ENCODE assay signal across 20 cellular contexts in genomic region chr4:47882228-47882627, GRCh38. TPM values are rescaled to one million over a fixed set of nuclear protein-coding genes. Genes with fewer than 3 reads are reported as not detected.
DNase-seq lines count a peak whose midpoint lies in the region; ATAC-seq and TF ChIP-seq lines count a peak whose summit lies in the region.
"Had no signal": no experiment of that assay in that cellular context is flagged by ENCODE, and none has a peak within 500 bp of the region (broad histone marks: within the 10 kb centered on the region; RNA-seq: fewer than 3 reads in every experiment).

No MANE protein-coding gene starts in this region.

- no peaks in the 10 kb centered on the region for H3K27me3 Mint-ChIP-seq in HFFc6 (ENCODE audit: insufficient read depth)

- no peaks in the 10 kb centered on the region for H3K27me3 ChIP-seq in right lobe of liver
- H3K27me3 ChIP-seq: BE2C, Peyer's patch, SJSA1 had no signal

- H3K36me3 Mint-ChIP-seq in HFFc6 (ENCODE audit: low read depth), result peaks cover 24% of the 10 kb centered on the region

- H3K27ac Mint-ChIP-seq in HFFc6, result peak overlapping the region; percentile 68

- H3K4me1 Mint-ChIP-seq in HFFc6 (ENCODE audit: low read depth), result peaks cover 9% of the 10 kb centered on the region

- DNase-seq in EL (peak; percentile 9), HFFc6 (no peak), epithelial cell of esophagus (ENCODE audit: low read depth) (peak; percentile 53), right lobe of liver (no peak), Kasumi-1 (lab: John Stamatoyannopoulos, UW) (no peak), SHP77 (lab: John Stamatoyannopoulos, UW) (no peak)
- DNase-seq: BE2C, GOT3, HCEC 1CT, MM.1S, NCI-H1048, NCI-H1417 treated with DMSO at 0.1 percent for 48 hours, NCI-H187, NCI-H69, Peyer's patch, T-helper 1 cell had no signal

- intact Hi-C loops in right lobe of liver (cut with DNase I), result no loop called here

- H3K36me3 ChIP-seq in right lobe of liver, result peaks cover 0 to 45% (median 13%) of the 10 kb centered on the region in 4 donors

- TF ChIP-seq CTCF in HFFc6 (IDR thresholded peaks at IDR 0.05) (no peak), epithelial cell of esophagus (IDR thresholded peaks at IDR 0.05; ENCODE audit: insufficient read depth, low read depth, low read length, missing control alignments) (no peak), right lobe of liver (IDR thresholded peaks at IDR 0.05) (no peak)

- H3K27ac ChIP-seq in right lobe of liver, result peak overlapping the region in 2 of 3 donors; percentile 14 to 60
- H3K27ac ChIP-seq: Peyer's patch, SJSA1 had no signal

- peak; percentile 46 to 96 (median 90) for ATAC-seq in right lobe of liver
- ATAC-seq in GM18868 (IDR thresholded peaks at IDR 0.05; ENCODE audit: unreplicated experiment), result no peak
- ATAC-seq: GM12878 had no signal

- H3K4me3 ChIP-seq in epithelial cell of esophagus (ENCODE audit: low read length) (no peak overlapping the region), right lobe of liver (no peak overlapping the region)
- H3K4me3 ChIP-seq: GM12878, Peyer's patch, SJSA1 had no signal

- 73% methylated on average over 3 of the region's 3 CpGs for WGBS in right lobe of liver (ENCODE audit: insufficient coverage, low coverage, low lambda C conversion rate, missing lambda C conversion rate)

- H3K4me3 Mint-ChIP-seq in HFFc6, result no peak overlapping the region

- H3K4me1 ChIP-seq in right lobe of liver, result peaks cover 0 to 4% (median 2%) of the 10 kb centered on the region in 4 donors
- H3K4me1 ChIP-seq: BE2C, Peyer's patch, SJSA1 had no signal

- H3K9me3 Mint-ChIP-seq in HFFc6, result no peaks in the 10 kb centered on the region

- TF ChIP-seq POLR2A in right lobe of liver (IDR thresholded peaks at IDR 0.05), result no peak

- H3K9me3 ChIP-seq in right lobe of liver, result no peaks in the 10 kb centered on the region
- H3K9me3 ChIP-seq: BE2C, Peyer's patch, SJSA1 had no signal

RNA-seq across cellular contexts. Expression of gene NFXL1, which starts 32.2 kb away (rescaled TPM):
- total RNA-seq in HFFc6 (2021; fragmentation: NEBNext Ultra II Directional; extraction: Animal tissue kit (Norgen Biotek cat#: 25700)), result 10 to 100 TPM in 3 of 6 experiments, 1 to 10 TPM in 3; 8.4 to 10.8 (median 10.0) TPM
- 10 to 100 TPM in 2 of 6 experiments, 1 to 10 TPM in 4; 4.9 to 11.0 (median 7.9) TPM for total RNA-seq in right lobe of liver

RNA-seq across cellular contexts. Expression of gene CORIN, which starts 44.4 kb away (rescaled TPM):
- 1 to 10 TPM in 1 of 6 experiments, under 1 TPM in 5; 0.07 to 1.0 (median 0.31) TPM for total RNA-seq in HFFc6 (2021; fragmentation: NEBNext Ultra II Directional; extraction: Animal tissue kit (Norgen Biotek cat#: 25700))
- under 1 TPM in 5 of 6 experiments, not detected in 1; 0.12 to 0.44 (median 0.16) TPM for total RNA-seq in right lobe of liver
- total RNA-seq: A673, SJSA1 had no signal

Comparison
In these comparisons a context has a peak if more than half of its experiments do, and no peak if none do; other contexts are left out.
1. DNase-seq: peak in EL (single experiment) and epithelial cell of esophagus (single experiment); none in HFFc6 (single experiment), right lobe of liver (0 of 3), Kasumi-1 (0 of 2) and SHP77 (0 of 2).